ENCODE assay signal across 1 cellular context in the genomic region with DNA sequence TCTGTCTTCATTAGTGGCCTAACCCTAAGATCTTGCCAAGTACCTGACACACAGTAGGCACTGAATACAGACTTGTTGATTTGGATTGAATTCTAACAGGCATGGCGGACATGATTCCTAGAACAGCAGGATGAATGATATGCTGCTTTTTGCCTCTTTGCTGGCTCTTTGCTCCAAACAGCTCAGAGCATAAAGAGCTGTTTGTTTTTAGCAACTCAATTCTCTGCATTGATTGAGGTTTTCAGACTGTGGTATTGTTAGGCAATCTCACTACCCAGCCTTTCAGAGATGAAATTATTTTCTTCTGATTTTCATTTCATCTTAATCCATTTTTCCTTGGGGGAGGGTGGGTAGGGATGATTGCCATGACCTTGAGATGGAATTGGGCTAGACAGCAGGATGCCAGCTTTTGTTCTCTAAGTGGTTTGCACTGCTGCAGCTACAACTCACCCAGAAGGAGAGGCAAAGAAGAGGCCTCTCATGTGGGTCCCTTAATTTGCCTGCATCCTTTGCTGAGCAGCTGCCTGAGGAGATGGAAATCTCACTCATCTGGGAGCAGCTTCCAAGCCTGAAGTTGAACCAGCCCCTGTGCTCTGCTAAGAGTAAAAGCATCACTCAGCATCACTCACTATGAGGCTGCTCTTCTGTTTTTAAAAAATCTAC.
TF ChIP-seq lines count a peak whose summit lies in the region.

No MANE protein-coding gene starts in this region.

TF ChIP-seq in H1, 55 proteins besides CTCF, POLR2A, EP300 and RAD21 (continued from another document):
- TF ChIP-seq, protein P1, sequence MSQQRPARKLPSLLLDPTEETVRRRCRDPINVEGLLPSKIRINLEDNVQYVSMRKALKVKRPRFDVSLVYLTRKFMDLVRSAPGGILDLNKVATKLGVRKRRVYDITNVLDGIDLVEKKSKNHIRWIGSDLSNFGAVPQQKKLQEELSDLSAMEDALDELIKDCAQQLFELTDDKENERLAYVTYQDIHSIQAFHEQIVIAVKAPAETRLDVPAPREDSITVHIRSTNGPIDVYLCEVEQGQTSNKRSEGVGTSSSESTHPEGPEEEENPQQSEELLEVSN (IDR thresholded peaks at IDR 0.05) = no peak
- no peak for TF ChIP-seq POLR2AphosphoS5 (IDR thresholded peaks at IDR 0.05; ENCODE audit: low read depth, low read length)
- TF ChIP-seq, protein P2, sequence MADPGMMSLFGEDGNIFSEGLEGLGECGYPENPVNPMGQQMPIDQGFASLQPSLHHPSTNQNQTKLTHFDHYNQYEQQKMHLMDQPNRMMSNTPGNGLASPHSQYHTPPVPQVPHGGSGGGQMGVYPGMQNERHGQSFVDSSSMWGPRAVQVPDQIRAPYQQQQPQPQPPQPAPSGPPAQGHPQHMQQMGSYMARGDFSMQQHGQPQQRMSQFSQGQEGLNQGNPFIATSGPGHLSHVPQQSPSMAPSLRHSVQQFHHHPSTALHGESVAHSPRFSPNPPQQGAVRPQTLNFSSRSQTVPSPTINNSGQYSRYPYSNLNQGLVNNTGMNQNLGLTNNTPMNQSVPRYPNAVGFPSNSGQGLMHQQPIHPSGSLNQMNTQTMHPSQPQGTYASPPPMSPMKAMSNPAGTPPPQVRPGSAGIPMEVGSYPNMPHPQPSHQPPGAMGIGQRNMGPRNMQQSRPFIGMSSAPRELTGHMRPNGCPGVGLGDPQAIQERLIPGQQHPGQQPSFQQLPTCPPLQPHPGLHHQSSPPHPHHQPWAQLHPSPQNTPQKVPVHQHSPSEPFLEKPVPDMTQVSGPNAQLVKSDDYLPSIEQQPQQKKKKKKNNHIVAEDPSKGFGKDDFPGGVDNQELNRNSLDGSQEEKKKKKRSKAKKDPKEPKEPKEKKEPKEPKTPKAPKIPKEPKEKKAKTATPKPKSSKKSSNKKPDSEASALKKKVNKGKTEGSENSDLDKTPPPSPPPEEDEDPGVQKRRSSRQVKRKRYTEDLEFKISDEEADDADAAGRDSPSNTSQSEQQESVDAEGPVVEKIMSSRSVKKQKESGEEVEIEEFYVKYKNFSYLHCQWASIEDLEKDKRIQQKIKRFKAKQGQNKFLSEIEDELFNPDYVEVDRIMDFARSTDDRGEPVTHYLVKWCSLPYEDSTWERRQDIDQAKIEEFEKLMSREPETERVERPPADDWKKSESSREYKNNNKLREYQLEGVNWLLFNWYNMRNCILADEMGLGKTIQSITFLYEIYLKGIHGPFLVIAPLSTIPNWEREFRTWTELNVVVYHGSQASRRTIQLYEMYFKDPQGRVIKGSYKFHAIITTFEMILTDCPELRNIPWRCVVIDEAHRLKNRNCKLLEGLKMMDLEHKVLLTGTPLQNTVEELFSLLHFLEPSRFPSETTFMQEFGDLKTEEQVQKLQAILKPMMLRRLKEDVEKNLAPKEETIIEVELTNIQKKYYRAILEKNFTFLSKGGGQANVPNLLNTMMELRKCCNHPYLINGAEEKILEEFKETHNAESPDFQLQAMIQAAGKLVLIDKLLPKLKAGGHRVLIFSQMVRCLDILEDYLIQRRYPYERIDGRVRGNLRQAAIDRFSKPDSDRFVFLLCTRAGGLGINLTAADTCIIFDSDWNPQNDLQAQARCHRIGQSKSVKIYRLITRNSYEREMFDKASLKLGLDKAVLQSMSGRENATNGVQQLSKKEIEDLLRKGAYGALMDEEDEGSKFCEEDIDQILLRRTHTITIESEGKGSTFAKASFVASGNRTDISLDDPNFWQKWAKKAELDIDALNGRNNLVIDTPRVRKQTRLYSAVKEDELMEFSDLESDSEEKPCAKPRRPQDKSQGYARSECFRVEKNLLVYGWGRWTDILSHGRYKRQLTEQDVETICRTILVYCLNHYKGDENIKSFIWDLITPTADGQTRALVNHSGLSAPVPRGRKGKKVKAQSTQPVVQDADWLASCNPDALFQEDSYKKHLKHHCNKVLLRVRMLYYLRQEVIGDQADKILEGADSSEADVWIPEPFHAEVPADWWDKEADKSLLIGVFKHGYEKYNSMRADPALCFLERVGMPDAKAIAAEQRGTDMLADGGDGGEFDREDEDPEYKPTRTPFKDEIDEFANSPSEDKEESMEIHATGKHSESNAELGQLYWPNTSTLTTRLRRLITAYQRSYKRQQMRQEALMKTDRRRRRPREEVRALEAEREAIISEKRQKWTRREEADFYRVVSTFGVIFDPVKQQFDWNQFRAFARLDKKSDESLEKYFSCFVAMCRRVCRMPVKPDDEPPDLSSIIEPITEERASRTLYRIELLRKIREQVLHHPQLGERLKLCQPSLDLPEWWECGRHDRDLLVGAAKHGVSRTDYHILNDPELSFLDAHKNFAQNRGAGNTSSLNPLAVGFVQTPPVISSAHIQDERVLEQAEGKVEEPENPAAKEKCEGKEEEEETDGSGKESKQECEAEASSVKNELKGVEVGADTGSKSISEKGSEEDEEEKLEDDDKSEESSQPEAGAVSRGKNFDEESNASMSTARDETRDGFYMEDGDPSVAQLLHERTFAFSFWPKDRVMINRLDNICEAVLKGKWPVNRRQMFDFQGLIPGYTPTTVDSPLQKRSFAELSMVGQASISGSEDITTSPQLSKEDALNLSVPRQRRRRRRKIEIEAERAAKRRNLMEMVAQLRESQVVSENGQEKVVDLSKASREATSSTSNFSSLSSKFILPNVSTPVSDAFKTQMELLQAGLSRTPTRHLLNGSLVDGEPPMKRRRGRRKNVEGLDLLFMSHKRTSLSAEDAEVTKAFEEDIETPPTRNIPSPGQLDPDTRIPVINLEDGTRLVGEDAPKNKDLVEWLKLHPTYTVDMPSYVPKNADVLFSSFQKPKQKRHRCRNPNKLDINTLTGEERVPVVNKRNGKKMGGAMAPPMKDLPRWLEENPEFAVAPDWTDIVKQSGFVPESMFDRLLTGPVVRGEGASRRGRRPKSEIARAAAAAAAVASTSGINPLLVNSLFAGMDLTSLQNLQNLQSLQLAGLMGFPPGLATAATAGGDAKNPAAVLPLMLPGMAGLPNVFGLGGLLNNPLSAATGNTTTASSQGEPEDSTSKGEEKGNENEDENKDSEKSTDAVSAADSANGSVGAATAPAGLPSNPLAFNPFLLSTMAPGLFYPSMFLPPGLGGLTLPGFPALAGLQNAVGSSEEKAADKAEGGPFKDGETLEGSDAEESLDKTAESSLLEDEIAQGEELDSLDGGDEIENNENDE (IDR thresholded peaks at IDR 0.05; ENCODE audit: insufficient replicate concordance, low read length) = no peak
- TF ChIP-seq HDAC6 (IDR thresholded peaks at IDR 0.05; ENCODE audit: low read depth, low read length) = no peak
TF ChIP-seq in H1: peak in this region for 0.
